31 cellular contexts compared by ENCODE assay signal in the genomic region with DNA sequence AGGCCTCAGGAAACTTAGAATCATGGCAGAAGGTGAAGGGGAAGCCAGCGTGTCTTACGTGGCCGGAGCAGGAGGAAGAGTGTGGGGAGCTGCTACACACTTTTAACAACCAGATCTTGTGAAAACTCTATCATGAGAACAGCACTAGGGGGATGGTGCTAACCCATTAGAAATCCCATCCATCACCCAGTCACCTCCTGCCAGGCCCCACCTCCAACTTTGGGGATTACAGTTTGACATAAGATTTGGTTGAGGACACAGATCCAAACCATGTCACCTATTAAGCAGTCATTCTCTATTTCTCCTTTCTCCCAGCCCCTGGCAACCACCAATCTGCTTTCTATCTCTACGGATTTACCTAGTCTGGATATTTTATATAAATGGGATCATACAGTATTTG.
"Had no signal": no experiment of that assay in that cellular context is flagged by ENCODE, and none has a peak within 500 bp of the region (broad histone marks: within the 10 kb centered on the region; RNA-seq: fewer than 3 reads in every experiment).

No MANE protein-coding gene starts in this region.

- ATAC-seq: activated CD4-positive, alpha-beta T cell treated with anti-CD3 and anti-CD28 coated beads for 36 hours; effector memory CD8-positive, alpha-beta T cell; gastrocnemius medialis; left cardiac atrium; left ventricle myocardium superior; naive thymus-derived CD4-positive, alpha-beta T cell; stimulated activated memory B cell treated with anti-CD40 and anti-IgM and Interleukin-4, amounts not matched to agents 10 μg/mL and 1 μg/mL and 100 μg/mL, for 72 hours; stimulated activated naive CD8-positive, alpha-beta T cell treated with anti-CD3 and anti-CD28 coated beads, Interleukin-15, amount 100 ng/mL, for 72 hours had no signal

- H3K4me1 Mint-ChIP-seq: activated CD4-positive, alpha-beta T cell treated with anti-CD3 and anti-CD28 coated beads for 36 hours; neural crest cell; stimulated activated naive CD8-positive, alpha-beta T cell treated with anti-CD3 and anti-CD28 coated beads, Interleukin-15, amount 100 ng/mL, for 72 hours had no signal

- FAIRE-seq: keratinocyte had no signal

- H3K27ac ChIP-seq: ascending aorta, gastrocnemius medialis, hepatocyte, right atrium auricular region, uterus had no signal

- H3K9me3 ChIP-seq: gastrocnemius medialis, uterus had no signal

- H3K9me3 Mint-ChIP-seq: activated naive CD4-positive, alpha-beta T cell treated with anti-CD3 and anti-CD28 coated beads for 36 hours; activated naive CD8-positive, alpha-beta T cell treated with anti-CD3 and anti-CD28 coated beads, Interleukin-2, amount 10 ng/mL, durations not matched to agents 7 days and 5 days; effector memory CD8-positive, alpha-beta T cell; stimulated activated memory B cell treated with anti-CD40 and anti-IgM and Interleukin-4, amounts not matched to agents 10 μg/mL and 1 μg/mL and 100 μg/mL, for 72 hours; stimulated activated naive CD8-positive, alpha-beta T cell treated with anti-CD3 and anti-CD28 coated beads, Interleukin-15, amount 100 ng/mL, for 72 hours had no signal

- H3K36me3 ChIP-seq: ascending aorta, gastrocnemius medialis, right atrium auricular region, uterus had no signal

- H3K27me3 ChIP-seq: ascending aorta, gastrocnemius medialis, hepatocyte, right atrium auricular region, uterus had no signal

- H3K4me1 ChIP-seq: ascending aorta, gastrocnemius medialis, uterus had no signal

- H3K4me2 ChIP-seq: hepatocyte, smooth muscle cell had no signal

- H3K4me3 Mint-ChIP-seq: activated CD4-positive, alpha-beta T cell treated with anti-CD3 and anti-CD28 coated beads for 36 hours; activated naive CD4-positive, alpha-beta T cell treated with anti-CD3 and anti-CD28 coated beads for 36 hours; activated naive CD8-positive, alpha-beta T cell treated with anti-CD3 and anti-CD28 coated beads, Interleukin-2, amount 10 ng/mL, durations not matched to agents 7 days and 5 days; brain; effector memory CD8-positive, alpha-beta T cell; naive thymus-derived CD4-positive, alpha-beta T cell; neural crest cell; stimulated activated memory B cell treated with anti-CD40 and anti-IgM and Interleukin-4, amounts not matched to agents 10 μg/mL and 1 μg/mL and 100 μg/mL, for 72 hours; stimulated activated naive CD8-positive, alpha-beta T cell treated with anti-CD3 and anti-CD28 coated beads, Interleukin-15, amount 100 ng/mL, for 72 hours; type B pancreatic cell had no signal

- H2AFZ ChIP-seq: hepatocyte had no signal

- H3K27me3 Mint-ChIP-seq: activated CD4-positive, alpha-beta T cell treated with anti-CD3 and anti-CD28 coated beads for 36 hours; activated naive CD8-positive, alpha-beta T cell treated with anti-CD3 and anti-CD28 coated beads, Interleukin-2, amount 10 ng/mL, durations not matched to agents 7 days and 5 days; effector memory CD8-positive, alpha-beta T cell; naive thymus-derived CD4-positive, alpha-beta T cell; stimulated activated memory B cell treated with anti-CD40 and anti-IgM and Interleukin-4, amounts not matched to agents 10 μg/mL and 1 μg/mL and 100 μg/mL, for 72 hours; stimulated activated naive CD8-positive, alpha-beta T cell treated with anti-CD3 and anti-CD28 coated beads, Interleukin-15, amount 100 ng/mL, for 72 hours; type B pancreatic cell had no signal

- H3K4me3 ChIP-seq: ascending aorta, gastrocnemius medialis, hepatocyte, right atrium auricular region, smooth muscle cell, uterus had no signal

- H3K27ac Mint-ChIP-seq: activated CD4-positive, alpha-beta T cell treated with anti-CD3 and anti-CD28 coated beads for 36 hours; activated naive CD4-positive, alpha-beta T cell treated with anti-CD3 and anti-CD28 coated beads for 36 hours; activated naive CD8-positive, alpha-beta T cell treated with anti-CD3 and anti-CD28 coated beads, Interleukin-2, amount 10 ng/mL, durations not matched to agents 7 days and 5 days; effector memory CD8-positive, alpha-beta T cell; naive thymus-derived CD4-positive, alpha-beta T cell; stimulated activated memory B cell treated with anti-CD40 and anti-IgM and Interleukin-4, amounts not matched to agents 10 μg/mL and 1 μg/mL and 100 μg/mL, for 72 hours; stimulated activated naive CD8-positive, alpha-beta T cell treated with anti-CD3 and anti-CD28 coated beads, Interleukin-15, amount 100 ng/mL, for 72 hours; type B pancreatic cell had no signal

- DNase-seq: activated CD4-positive, alpha-beta T cell treated with anti-CD3 and anti-CD28 coated beads for 36 hours; activated CD4-positive, CD25-positive, alpha-beta regulatory T cell; activated CD8-positive, alpha-beta memory T cell treated with anti-CD3 and anti-CD28 coated beads for 24 hours; activated effector memory CD4-positive, alpha-beta T cell treated with Interleukin-2 at 50 U/mL for 16 hours; activated naive CD4-positive, alpha-beta T cell treated with anti-CD3 and anti-CD28 coated beads for 36 hours; activated naive CD8-positive, alpha-beta T cell treated with anti-CD3 and anti-CD28 coated beads, Interleukin-2, amount 10 ng/mL, durations not matched to agents 7 days and 5 days; cortex of kidney; effector memory CD8-positive, alpha-beta T cell; erythroblast; gastrocnemius medialis; glutamatergic neuron; left cardiac atrium; left ventricle myocardium superior; naive thymus-derived CD4-positive, alpha-beta T cell; occipital lobe; stimulated activated CD4-positive, alpha-beta T cell treated with anti-CD3 and anti-CD28 coated beads, Interleukin-1b, Interleukin-23, amount 100 ng/mL, for 48 hours; stimulated activated CD4-positive, alpha-beta T cell treated with anti-CD3 and anti-CD28 coated beads, Interleukin-4, amount 100 ng/mL, for 4 hours; stimulated activated CD8-positive, alpha-beta memory T cell treated with anti-CD3 and anti-CD28 coated beads, Interleukin-4, amount 100 ng/mL, for 48 hours; stimulated activated naive CD8-positive, alpha-beta T cell treated with anti-CD3 and anti-CD28 coated beads, Interleukin-15, amount 100 ng/mL, for 72 hours; substantia nigra; T1000; uterus had no signal
